10 cellular contexts compared by ENCODE assay signal in genomic region chr20:62797671-62798532, GRCh38. TPM values are rescaled to one million over a fixed set of nuclear protein-coding genes. Genes with fewer than 3 reads are reported as not detected.
A peak's percentile ranks its signal among the peaks of the same experiment; 100 is the strongest.
DNase-seq lines count a peak whose midpoint lies in the region; ATAC-seq and TF ChIP-seq lines count a peak whose summit lies in the region.
"Had no signal": no experiment of that assay in that cellular context is flagged by ENCODE, and none has a peak within 500 bp of the region (broad histone marks: within the 10 kb centered on the region; RNA-seq: fewer than 3 reads in every experiment).

No MANE protein-coding gene starts in this region.

- no peaks in the 10 kb centered on the region for H3K27me3 Mint-ChIP-seq in CD4-positive, alpha-beta T cell

- H3K36me3 ChIP-seq in OCI-LY3 (replicated peaks; ENCODE audit: low read depth, low read length) (peaks cover 43% of the 10 kb centered on the region), neuronal stem cell (replicated peaks in 1 of 2; ENCODE audit: control insufficient read depth in 2 of 2, insufficient read depth in 2 of 2, low read length in 2 of 2) (peaks cover 23 to 45% of the 10 kb centered on the region in 2 donors), aorta (ENCODE audit: control insufficient read depth in 1 of 2, insufficient read depth in 2 of 2, low read length in 1 of 2) (peaks cover 0 to 5% of the 10 kb centered on the region in 2 donors)

- no peak overlapping the region for H4K8ac ChIP-seq in neuronal stem cell (ENCODE audit: low read depth, low read length)

- no peak for TF ChIP-seq CTCF in CD4-positive, alpha-beta T cell (IDR thresholded peaks at IDR 0.05)
- no peak for TF ChIP-seq CTCF in OCI-LY3 (IDR thresholded peaks at IDR 0.05; ENCODE audit: low read depth, low read length)
- no peak for TF ChIP-seq CTCF in dorsolateral prefrontal cortex (IDR thresholded peaks at IDR 0.05 in 54 of 56, conservative IDR thresholded peaks at IDR 0.05 in 2 of 56; ENCODE audit: low read depth in 1 of 56, partially characterized antibody in 56 of 56)

- CTCF ChIA-PET in CD4-positive, alpha-beta T cell (lab: Charles Lee), result interaction anchor here (1.1 kb wide), 1 partner anchor 11 kb away, joined by 7 read pairs; no protein-coding TSS in a partner anchor

- peak overlapping the region; percentile 34 for H3K23ac ChIP-seq in neuronal stem cell (ENCODE audit: low read depth, low read length, poor library complexity)

- H3K27ac ChIP-seq in CD4-positive, alpha-beta T cell (ENCODE audit: low read depth, low read length), result no peak overlapping the region
- H3K27ac ChIP-seq in OCI-LY3 (ENCODE audit: low read length), result no peak overlapping the region
- H3K27ac ChIP-seq in dorsolateral prefrontal cortex, result peak overlapping the region in 49 of 59 donors; percentile 3 to 98 (median 79)
- H3K27ac ChIP-seq in neuronal stem cell (replicated peaks; ENCODE audit: low read length), result no peak overlapping the region
- no peak overlapping the region for H3K27ac ChIP-seq in aorta (ENCODE audit: low read depth in 1 of 2, low read length in 2 of 2)
- H3K27ac ChIP-seq: KMS-11 had no signal

- H3K4me2 ChIP-seq in OCI-LY3 (ENCODE audit: low read length), result peak overlapping the region; percentile 89
- no peak overlapping the region for H3K4me2 ChIP-seq in neuronal stem cell (ENCODE audit: insufficient read depth, low read length, poor library complexity, severe bottlenecking)

- H4K91ac ChIP-seq in neuronal stem cell (ENCODE audit: low read depth, low read length, poor library complexity), result no peak overlapping the region

- no peak for DNase-seq in CD4-positive, alpha-beta T cell
- no peak for DNase-seq in dorsolateral prefrontal cortex
- no peak for DNase-seq in neuronal stem cell (ENCODE audit: low spot score)
- DNase-seq in aorta, result no peak
- DNase-seq in effector CD8-positive, alpha-beta T cell (lab: John Stamatoyannopoulos, UW), result no peak
- DNase-seq: stimulated activated CD4-positive, alpha-beta T cell treated with anti-CD3 and anti-CD28 coated beads, Interleukin-12 subunit alpha, Interleukin-12 subunit beta, amount 100 ng/mL, for 4 hours had no signal

- H3K14ac ChIP-seq in neuronal stem cell (ENCODE audit: low read length), result peak overlapping the region; percentile 8

- no peak for ATAC-seq in CD4-positive, alpha-beta T cell (ENCODE audit: poor library complexity)
- no peak for ATAC-seq in GM18517 (IDR thresholded peaks at IDR 0.05; ENCODE audit: unreplicated experiment)
- no peak for ATAC-seq in aorta (ENCODE audit: low FRiP score)
- ATAC-seq in GM18858 (IDR thresholded peaks at IDR 0.05; ENCODE audit: unreplicated experiment), result no peak

- peaks cover 8% of the 10 kb centered on the region for H3K79me2 ChIP-seq in OCI-LY3 (ENCODE audit: low read length)

- no peak overlapping the region for H2AK5ac ChIP-seq in neuronal stem cell (ENCODE audit: low read depth, low read length)

- no peak overlapping the region for H3K18ac ChIP-seq in neuronal stem cell (ENCODE audit: low read length)

- H2BK5ac ChIP-seq in neuronal stem cell (ENCODE audit: low read length), result no peak overlapping the region

- WGBS in neuronal stem cell (ENCODE audit: extremely low coverage in 2 of 2, insufficient read length in 2 of 2, insufficient replicate concordance in 1 of 2), 2 donors, result no CpG with 5 or more reads among the region's 26 CpGs
- WGBS in aorta, 2 donors, result 87 to 91% methylated on average over 25 to 26 of the region's 26 CpGs

- H3K27ac Mint-ChIP-seq in CD4-positive, alpha-beta T cell, result peak overlapping the region; percentile 81

- no peak overlapping the region for H2AFZ ChIP-seq in OCI-LY3 (ENCODE audit: low read depth, low read length)
- H2AFZ ChIP-seq in neuronal stem cell (ENCODE audit: low read length), result no peak overlapping the region

- no peaks in the 10 kb centered on the region for H3K9me3 ChIP-seq in CD4-positive, alpha-beta T cell (ENCODE audit: control insufficient read depth, low read length)
- H3K9me3 ChIP-seq in OCI-LY3 (ENCODE audit: insufficient read depth, low read length), result no peaks in the 10 kb centered on the region
- H3K9me3 ChIP-seq in neuronal stem cell (replicated peaks in 1 of 2; ENCODE audit: control insufficient read depth in 2 of 2, insufficient read depth in 1 of 2, low read depth in 1 of 2, low read length in 2 of 2), result no peaks in the 10 kb centered on the region
- no peaks in the 10 kb centered on the region for H3K9me3 ChIP-seq in aorta (ENCODE audit: control insufficient read depth, low read length)

- no peak overlapping the region for H2BK12ac ChIP-seq in neuronal stem cell (ENCODE audit: low read length)

- peaks cover 43% of the 10 kb centered on the region for H3K4me1 Mint-ChIP-seq in CD4-positive, alpha-beta T cell (ENCODE audit: low read depth)

- H2BK15ac ChIP-seq in neuronal stem cell (ENCODE audit: low read length), result no peak overlapping the region

- no peak overlapping the region for H2BK120ac ChIP-seq in neuronal stem cell (ENCODE audit: low read depth, low read length)

- peak overlapping the region; percentile 81; the same call in 1 of the 2 replicates for H3K4me3 ChIP-seq in OCI-LY3 (ENCODE audit: low read length)
- peak overlapping the region in 52 of 59 donors; percentile 17 to 89 (median 73) for H3K4me3 ChIP-seq in dorsolateral prefrontal cortex
- H3K4me3 ChIP-seq in neuronal stem cell (ENCODE audit: low read length in 2 of 2), result peak overlapping the region in 1 of 2 donors; percentile 17
- no peak overlapping the region for H3K4me3 ChIP-seq in aorta (ENCODE audit: low read length in 2 of 2)

- no peak overlapping the region for H3K4ac ChIP-seq in neuronal stem cell (ENCODE audit: low read length)

- H3K4me3 Mint-ChIP-seq in CD4-positive, alpha-beta T cell, result peak overlapping the region; percentile 89

- peaks cover 45% of the 10 kb centered on the region for H3K36me3 Mint-ChIP-seq in CD4-positive, alpha-beta T cell (ENCODE audit: low read depth)

- intact Hi-C loops in CD4-positive, alpha-beta T cell (cut with DNase I, micrococcal nuclease), result loop anchor here in 1 of 2 experiments (10.0 kb wide), 1 partner anchor 413 kb away; the partner anchor contains the start of gene RPS21
- intact Hi-C loops in dorsolateral prefrontal cortex (cut with DNase I) (loop anchor here (5.0 to 10.0 kb wide), 5 partner anchors 57 to 733 kb away; partner anchors contain the start of genes CABLES2 (in 1 of the 2), GID8 (in 1 of the 2), PSMA7 (in 1 of the 2) and SS18L1 (in 1 of the 2)), aorta (cut with DNase I) (loop anchor here in 1 of 2 donors (10.0 kb wide), 1 partner anchor 493 kb away; the partner anchor contains the start of gene ADRM1)

- H3K9me3 Mint-ChIP-seq in CD4-positive, alpha-beta T cell, result no peaks in the 10 kb centered on the region

- POLR2A ChIA-PET in CD4-positive, alpha-beta T cell (lab: Charles Lee), result no interaction called here

- H3K4me1 ChIP-seq in OCI-LY3 (ENCODE audit: low read length), result peaks cover 18% of the 10 kb centered on the region
- H3K4me1 ChIP-seq in neuronal stem cell (ENCODE audit: control insufficient read depth in 2 of 2, insufficient read depth in 1 of 2, low read depth in 1 of 2, low read length in 2 of 2), result peaks cover 10 to 12% of the 10 kb centered on the region in 2 donors
- H3K4me1 ChIP-seq in aorta (ENCODE audit: control insufficient read depth in 1 of 2, insufficient read depth in 2 of 2, low read length in 2 of 2), result no peaks in the 10 kb centered on the region

- H3K9ac ChIP-seq in OCI-LY3 (ENCODE audit: low read length) (no peak overlapping the region), neuronal stem cell (ENCODE audit: low read depth, low read length, poor library complexity) (peak overlapping the region; percentile 50)
- H3K9ac ChIP-seq: KMS-11 had no signal

- peaks cover 4% of the 10 kb centered on the region for H3K79me1 ChIP-seq in neuronal stem cell (ENCODE audit: low read depth, low read length)

- H4K20me1 ChIP-seq in OCI-LY3 (ENCODE audit: insufficient read depth, low read length), result peaks cover 8% of the 10 kb centered on the region; the same call in 1 of the 2 replicates

- H3K27me3 ChIP-seq in CD4-positive, alpha-beta T cell (ENCODE audit: control insufficient read depth, insufficient read depth, low read length), result no peaks in the 10 kb centered on the region
- H3K27me3 ChIP-seq in OCI-LY3 (ENCODE audit: low read depth, low read length) (peaks cover under 1% of the 10 kb centered on the region), dorsolateral prefrontal cortex (no peaks in the 10 kb centered on the region), neuronal stem cell (ENCODE audit: control insufficient read depth in 3 of 3, insufficient read depth in 3 of 3, low read depth in 1 of 3, low read length in 3 of 3) (peaks cover 3 to 26% (median 4%) of the 10 kb centered on the region in 3 experiments), aorta (ENCODE audit: control insufficient read depth in 1 of 2, insufficient read depth in 2 of 2, low read length in 1 of 2) (no peaks in the 10 kb centered on the region)

RNA-seq across cellular contexts. Expression of gene MRGBP, which starts 1.6 kb away (rescaled TPM):
- 1 to 10 TPM; 7.4 to 7.9 TPM for total RNA-seq in CD4-positive, alpha-beta T cell
- 10 to 100 TPM in 44 of 120 experiments, 1 to 10 TPM in 76; 7.2 to 12.6 (median 9.5) TPM for total RNA-seq in dorsolateral prefrontal cortex
- 15.5 TPM for polyA plus RNA-seq in neuronal stem cell (2013, experiment 1 of 2)
- 15.6 TPM for polyA plus RNA-seq in neuronal stem cell (2013, experiment 2 of 2)
- 1 to 10 TPM; 7.5 to 7.6 TPM for total RNA-seq in aorta
- 1 to 10 TPM; 4.0 to 7.8 TPM for polyA plus RNA-seq in aorta

RNA-seq across cellular contexts. Expression of gene OGFR, which starts 6.7 kb away (rescaled TPM):
- 10 to 100 TPM; 54.5 to 56.0 TPM for total RNA-seq in CD4-positive, alpha-beta T cell
- total RNA-seq in dorsolateral prefrontal cortex, result 100 to 1,000 TPM in 1 of 120 experiments, 10 to 100 TPM in 119; 40.5 to 100 (median 61.4) TPM
- polyA plus RNA-seq in neuronal stem cell (2013, experiment 1 of 2), result 15.0 TPM
- 14.7 TPM for polyA plus RNA-seq in neuronal stem cell (2013, experiment 2 of 2)
- 10 to 100 TPM; 31.7 to 42.6 TPM for total RNA-seq in aorta
- polyA plus RNA-seq in aorta, result 10 to 100 TPM; 18.5 to 58.8 TPM

RNA-seq across cellular contexts. Expression of gene COL9A3, which starts 18.9 kb away (rescaled TPM):
- not detected for total RNA-seq in CD4-positive, alpha-beta T cell
- total RNA-seq in dorsolateral prefrontal cortex (100 to 1,000 TPM in 8 of 120 experiments, 10 to 100 TPM in 112; 15.9 to 126 (median 44.6) TPM), aorta (1 to 10 TPM; 1.5 to 6.5 TPM)
- polyA plus RNA-seq in neuronal stem cell (2013, experiment 1 of 2), result 77.2 TPM
- polyA plus RNA-seq in neuronal stem cell (2013, experiment 2 of 2), result 77.0 TPM
- polyA plus RNA-seq in aorta, result under 1 TPM; 0.13 to 0.77 TPM

Comparison
In these comparisons a context has a peak if more than half of its experiments do, and no peak if none do; other contexts are left out.
1. H3K27ac ChIP-seq: peak in dorsolateral prefrontal cortex (49 of 59); none in CD4-positive, alpha-beta T cell (single experiment), OCI-LY3 (single experiment), neuronal stem cell (single experiment) and aorta (0 of 2).
2. H3K4me3 ChIP-seq: peak in OCI-LY3 (single experiment) and dorsolateral prefrontal cortex (52 of 59); none in aorta (0 of 2).